9 cellular contexts compared by ENCODE assay signal in the genomic region with DNA sequence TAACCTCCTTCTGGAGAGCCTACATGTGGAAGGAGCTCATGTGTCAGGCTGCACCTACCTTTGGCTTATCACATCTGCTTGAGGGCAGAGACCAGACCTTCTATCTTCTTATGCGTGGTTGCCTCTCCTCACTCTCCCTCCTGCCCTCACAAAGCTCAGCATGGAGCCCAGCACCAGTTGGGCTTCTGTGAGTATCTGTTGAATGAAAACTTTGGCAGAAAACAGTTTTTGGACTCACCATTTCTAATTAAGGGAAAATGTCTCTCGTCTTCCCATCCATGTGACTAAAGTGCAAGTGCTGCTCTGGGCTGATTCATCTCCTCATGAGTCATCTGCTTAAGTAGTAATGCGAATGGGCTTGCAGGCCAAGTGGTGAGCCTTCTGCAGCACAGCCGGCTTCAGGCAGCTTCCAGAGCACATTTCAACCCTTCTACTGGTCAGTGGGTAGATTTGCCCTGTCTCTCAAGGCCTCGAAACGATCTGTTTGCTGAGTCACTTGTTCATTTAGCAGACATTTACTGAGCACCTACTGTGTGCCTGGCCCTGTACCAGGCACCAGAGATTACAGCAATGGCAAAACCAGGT.
DNase-seq lines count a peak whose midpoint lies in the region; ATAC-seq and TF ChIP-seq lines count a peak whose summit lies in the region.
"Had no signal": no experiment of that assay in that cellular context is flagged by ENCODE, and none has a peak within 500 bp of the region (broad histone marks: within the 10 kb centered on the region; RNA-seq: fewer than 3 reads in every experiment).

No MANE protein-coding gene starts in this region.

- H3K4me3 ChIP-seq in AG04449 (ENCODE audit: low read depth, low read length), result no peak overlapping the region
- no peak overlapping the region for H3K4me3 ChIP-seq in adrenal gland

- no peaks in the 10 kb centered on the region for H3K27me3 ChIP-seq in adrenal gland

- no peak for TF ChIP-seq CTCF in AG04449 (IDR thresholded peaks at IDR 0.05; ENCODE audit: insufficient read depth, low read length, missing control alignments)
- TF ChIP-seq CTCF in adrenal gland (IDR thresholded peaks at IDR 0.05), result no peak
- TF ChIP-seq CTCF in GM13977 (IDR thresholded peaks at IDR 0.05; ENCODE audit: extremely low read depth, insufficient read depth, missing control alignments), result no peak

- DNase-seq in AG04449 (ENCODE audit: low read depth, low spot score) (peak; percentile 88), adrenal gland (peak; percentile 62 to 88 (median 79)), kidney glomerular epithelial cell (lab: John Stamatoyannopoulos, UW) (peak; percentile 83), GM13977 (ENCODE audit: low spot score) (no peak), HEK293T (ENCODE audit: extremely low spot score) (no peak)

- peak overlapping the region in 4 of 5 donors; percentile 2 to 80 (median 68) for H3K27ac ChIP-seq in adrenal gland
- H3K27ac ChIP-seq: parathyroid adenoma had no signal

- peak; percentile 36 for ATAC-seq in HG02870 (IDR thresholded peaks at IDR 0.05; ENCODE audit: unreplicated experiment)
- no peak for ATAC-seq in HG02678 (IDR thresholded peaks at IDR 0.05; ENCODE audit: unreplicated experiment)
- no peak for ATAC-seq in GM21515 (IDR thresholded peaks at IDR 0.05; ENCODE audit: unreplicated experiment)

- CTCF ChIA-PET in AG04449 (lab: Yijun Ruan, JAX), result interaction anchor here (0.8 to 6.7 kb wide), 6 partner anchors 11 to 77 kb away, joined by 3 to 147 read pairs (median 13); no protein-coding TSS in a partner anchor
- CTCF ChIA-PET in HEK293T (lab: Yijun Ruan, JAX), result no interaction called here

- intact Hi-C loops in adrenal gland (cut with DNase I), result no loop called here

- peaks cover 11 to 21% of the 10 kb centered on the region in 2 donors for H3K4me1 ChIP-seq in adrenal gland (replicated peaks in 1 of 2)
- H3K4me1 ChIP-seq: parathyroid adenoma had no signal

- in situ Hi-C loops in GM13977 (cut with MboI; ENCODE audit: low pct_unique_long_range_greater_than_20kb, low sequenced_read_pairs, unreplicated experiment), result no loop called here

- POLR2A ChIA-PET in AG04449 (lab: Yijun Ruan, JAX) (no interaction called here), HEK293T (lab: Yijun Ruan, JAX) (no interaction called here)

- WGBS in adrenal gland, 4 donors, result 32 to 44% (median 39%) methylated on average over 4 to 6 of the region's 6 CpGs

- H3K36me3 ChIP-seq in adrenal gland (replicated peaks in 1 of 2), result no peaks in the 10 kb centered on the region

- peak in 1 of 2 donors; percentile 33 for TF ChIP-seq POLR2A in adrenal gland (IDR thresholded peaks at IDR 0.05)

- H3K9me3 ChIP-seq in adrenal gland (replicated peaks in 1 of 3), result no peaks in the 10 kb centered on the region

TF ChIP-seq in HEK293T, 16 proteins besides CTCF, POLR2A, EP300 and RAD21:
- TF ChIP-seq PKNOX1 (IDR thresholded peaks at IDR 0.05), result no peak

Comparison
In these comparisons a context has a peak if more than half of its experiments do, and no peak if none do; other contexts are left out.
1. DNase-seq: peak in AG04449 (single experiment), adrenal gland (7 of 7) and kidney glomerular epithelial cell (single experiment); none in GM13977 (single experiment) and HEK293T (single experiment).